15 cellular contexts compared by ENCODE assay signal in the genomic region with DNA sequence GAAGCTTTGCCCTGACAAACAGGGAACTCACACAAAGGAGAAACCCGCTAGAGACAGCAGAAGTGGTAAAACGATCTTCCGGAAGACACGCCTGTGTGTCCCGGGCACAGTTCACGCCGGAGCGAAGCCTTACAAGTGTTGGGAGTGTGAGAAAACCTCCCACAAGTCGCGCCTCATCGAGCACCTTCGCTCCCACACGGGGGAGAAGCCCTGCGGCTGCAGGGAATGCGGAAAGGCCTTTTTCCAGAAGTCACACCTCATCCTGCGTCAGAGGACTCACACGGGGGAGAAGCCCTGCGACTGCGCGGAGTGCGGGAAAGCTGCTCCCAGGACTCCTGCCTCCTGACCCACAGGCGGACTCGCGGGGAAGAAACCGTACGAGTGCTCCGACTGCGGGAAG. TPM values are rescaled to one million over a fixed set of nuclear protein-coding genes. Genes with fewer than 3 reads are reported as not detected.
"Had no signal": no experiment of that assay in that cellular context is flagged by ENCODE, and none has a peak within 500 bp of the region (broad histone marks: within the 10 kb centered on the region; RNA-seq: fewer than 3 reads in every experiment).

No MANE protein-coding gene starts in this region.

RNA-seq across cellular contexts. Expression of gene OCM, which starts 33.3 kb away (rescaled TPM):
- total RNA-seq: activated B cell treated with CpG ODN at 0.5 μM for 24 hours; activated CD4-positive, alpha-beta memory T cell treated with anti-CD3 and anti-CD28 coated beads for 36 hours; activated CD4-positive, alpha-beta T cell treated with anti-CD3 and anti-CD28 coated beads, Interleukin-2, amount 10 ng/mL, durations not matched to agents 24 days and 14 days; activated CD8-positive, alpha-beta memory T cell treated with anti-CD3 and anti-CD28 coated beads for 36 hours; activated CD8-positive, alpha-beta T cell treated with anti-CD3 and anti-CD28 coated beads for 36 hours; activated naive CD4-positive, alpha-beta T cell treated with anti-CD3 and anti-CD28 coated beads for 36 hours; activated naive CD4-positive, alpha-beta T cell treated with anti-CD3 and anti-CD28 coated beads, Interleukin-2, amount 50 U/mL, for 72 hours; activated naive CD8-positive, alpha-beta T cell treated with anti-CD3 and anti-CD28 coated beads for 36 hours; activated T-helper 1 cell treated with anti-CD3 and anti-CD28 coated beads, Interleukin-12 subunit alpha, Interleukin-12 subunit beta, Interleukin-2, Interleukin-4 antibody, amounts not matched to agents 30 ng/mL and 10 ng/mL and 1 ng/mL, durations not matched to agents 14 hours and 24 hours and 36 hours; activated T-helper 17 cell treated with anti-CD3 and anti-CD28 coated beads, Interleukin-2, amount 50 U/mL, for 72 hours; adrenal gland; aorta; astrocyte; body of pancreas; cardiac muscle cell had no signal
